Comparison of ENCODE assay signal across 30 cellular contexts in genomic region chr1:111959436-111959835, GRCh38. TPM values are rescaled to one million over a fixed set of nuclear protein-coding genes. Genes with fewer than 3 reads are reported as not detected.
A peak's percentile ranks its signal among the peaks of the same experiment; 100 is the strongest.
DNase-seq lines count a peak whose midpoint lies in the region; ATAC-seq and TF ChIP-seq lines count a peak whose summit lies in the region.
"Had no signal": no experiment of that assay in that cellular context is flagged by ENCODE, and none has a peak within 500 bp of the region (broad histone marks: within the 10 kb centered on the region; RNA-seq: fewer than 3 reads in every experiment).

No MANE protein-coding gene starts in this region.

- POLR2A ChIA-PET in activated CD4-positive, alpha-beta T cell treated with anti-CD3 and anti-CD28 coated beads for 36 hours (lab: Charles Lee) = no interaction called here

- H3K9me3 ChIP-seq in OCI-LY3 (ENCODE audit: insufficient read depth, low read length) (no peaks in the 10 kb centered on the region), esophagus muscularis mucosa (no peaks in the 10 kb centered on the region), gastrocnemius medialis (no peaks in the 10 kb centered on the region)
- H3K9me3 ChIP-seq: A549, left lung, SJSA1, stomach, thyroid gland had no signal

- H3K4me1 ChIP-seq in OCI-LY3 (ENCODE audit: low read length) = no peaks in the 10 kb centered on the region
- peaks cover 46 to 73% (median 59%) of the 10 kb centered on the region in 4 donors for H3K4me1 ChIP-seq in esophagus muscularis mucosa
- H3K4me1 ChIP-seq in gastrocnemius medialis = peaks cover 23 to 37% of the 10 kb centered on the region in 2 donors
- H3K4me1 ChIP-seq: A549, SJSA1, thyroid gland had no signal

- H4K20me1 ChIP-seq in OCI-LY3 (ENCODE audit: insufficient read depth, low read length) = no peaks in the 10 kb centered on the region

- no peak for TF ChIP-seq EP300 in esophagus muscularis mucosa (IDR thresholded peaks at IDR 0.05)

- CTCF ChIA-PET in activated CD4-positive, alpha-beta T cell treated with anti-CD3 and anti-CD28 coated beads for 36 hours (lab: Charles Lee) = no interaction called here
- CTCF ChIA-PET in activated naive CD4-positive, alpha-beta T cell treated with anti-CD3 and anti-CD28 coated beads for 36 hours (lab: Charles Lee) = no interaction called here

- no peaks in the 10 kb centered on the region for H3K79me2 ChIP-seq in OCI-LY3 (ENCODE audit: low read length)

- H3K27ac Mint-ChIP-seq in activated CD4-positive, alpha-beta T cell treated with anti-CD3 and anti-CD28 coated beads for 36 hours = no peak overlapping the region
- no peak overlapping the region for H3K27ac Mint-ChIP-seq in activated naive CD4-positive, alpha-beta T cell treated with anti-CD3 and anti-CD28 coated beads for 36 hours
- H3K27ac Mint-ChIP-seq: activated CD8-positive, alpha-beta T cell treated with anti-CD3 and anti-CD28 coated beads for 36 hours; activated T-helper 17 cell treated with anti-CD3 and anti-CD28 coated beads, Interleukin-2, amount 50 U/mL, for 72 hours; immature natural killer cell; natural killer cell had no signal

- H3K9me3 Mint-ChIP-seq in activated CD4-positive, alpha-beta T cell treated with anti-CD3 and anti-CD28 coated beads for 36 hours (ENCODE audit: low read depth) = no peaks in the 10 kb centered on the region
- H3K9me3 Mint-ChIP-seq in activated naive CD4-positive, alpha-beta T cell treated with anti-CD3 and anti-CD28 coated beads for 36 hours = no peaks in the 10 kb centered on the region
- H3K9me3 Mint-ChIP-seq: activated CD8-positive, alpha-beta T cell treated with anti-CD3 and anti-CD28 coated beads for 36 hours; activated naive CD4-positive, alpha-beta T cell treated with anti-CD3 and anti-CD28 coated beads, Interleukin-2, amount 50 U/mL, for 72 hours; activated T-helper 17 cell treated with anti-CD3 and anti-CD28 coated beads, Interleukin-2, amount 50 U/mL, for 72 hours; immature natural killer cell; natural killer cell had no signal

- TF ChIP-seq CTCF in OCI-LY3 (IDR thresholded peaks at IDR 0.05; ENCODE audit: low read depth, low read length) (peak; percentile 9; the same call in 1 of the 2 replicates), esophagus muscularis mucosa (IDR thresholded peaks at IDR 0.05) (peak in 1 of 3 experiments; percentile 7), gastrocnemius medialis (IDR thresholded peaks at IDR 0.05 in 4 of 5, conservative IDR thresholded peaks at IDR 0.05 in 1 of 5) (peak in 3 of 5 experiments; percentile 14 to 32 (median 27)), GM13976 (IDR thresholded peaks at IDR 0.05; ENCODE audit: borderline replicate concordance, control extremely low read depth, extremely low read depth, insufficient read depth, missing control alignments) (no peak)

- no peak overlapping the region for H3K27ac ChIP-seq in OCI-LY3 (ENCODE audit: low read length)
- peak overlapping the region; percentile 27 to 64 (median 50) for H3K27ac ChIP-seq in esophagus muscularis mucosa (replicated peaks in 1 of 4)
- no peak overlapping the region for H3K27ac ChIP-seq in gastrocnemius medialis
- H3K27ac ChIP-seq: A549, HL-60, left lung, SJSA1, stomach, thyroid gland had no signal

- 94% methylated on average over 4 of the region's 4 CpGs for WGBS in esophagus muscularis mucosa

- H3K4me2 ChIP-seq in OCI-LY3 (ENCODE audit: low read length) = no peak overlapping the region
- H3K4me2 ChIP-seq: A549 had no signal

- in situ Hi-C loops in gastrocnemius medialis (cut with MboI; ENCODE audit: low sequenced_read_pairs in 4 of 4) = no loop called here
- in situ Hi-C loops in GM13976 (cut with MboI; ENCODE audit: low sequenced_read_pairs, unreplicated experiment) = no loop called here

- peaks cover 4% of the 10 kb centered on the region for H3K27me3 Mint-ChIP-seq in activated CD4-positive, alpha-beta T cell treated with anti-CD3 and anti-CD28 coated beads for 36 hours
- peaks cover 20% of the 10 kb centered on the region for H3K27me3 Mint-ChIP-seq in activated naive CD4-positive, alpha-beta T cell treated with anti-CD3 and anti-CD28 coated beads for 36 hours (ENCODE audit: low read depth)

- intact Hi-C loops in activated CD4-positive, alpha-beta T cell treated with anti-CD3 and anti-CD28 coated beads for 36 hours (cut with DNase I, micrococcal nuclease) = no loop called here
- intact Hi-C loops in esophagus muscularis mucosa (cut with DNase I) (no loop called here), gastrocnemius medialis (cut with DNase I; ENCODE audit: low total_unique reads) (loop anchor here (1.0 kb wide), 1 partner anchor 158 kb away; no protein-coding TSS in a partner anchor)
- intact Hi-C loops in activated naive CD4-positive, alpha-beta T cell treated with anti-CD3 and anti-CD28 coated beads for 36 hours (cut with micrococcal nuclease) = no loop called here

- no peak overlapping the region for H2AFZ ChIP-seq in OCI-LY3 (ENCODE audit: low read depth, low read length)

- no peaks in the 10 kb centered on the region for H3K36me3 ChIP-seq in OCI-LY3 (replicated peaks; ENCODE audit: low read depth, low read length)
- peaks cover 0 to 4% (median 0%) of the 10 kb centered on the region in 4 donors for H3K36me3 ChIP-seq in esophagus muscularis mucosa
- H3K36me3 ChIP-seq in gastrocnemius medialis = no peaks in the 10 kb centered on the region
- H3K36me3 ChIP-seq: left lung, SJSA1, stomach, thyroid gland had no signal

- H3K4me3 Mint-ChIP-seq in activated CD4-positive, alpha-beta T cell treated with anti-CD3 and anti-CD28 coated beads for 36 hours = no peak overlapping the region
- no peak overlapping the region for H3K4me3 Mint-ChIP-seq in activated naive CD4-positive, alpha-beta T cell treated with anti-CD3 and anti-CD28 coated beads for 36 hours
- H3K4me3 Mint-ChIP-seq: activated CD8-positive, alpha-beta T cell treated with anti-CD3 and anti-CD28 coated beads for 36 hours; activated T-helper 17 cell treated with anti-CD3 and anti-CD28 coated beads, Interleukin-2, amount 50 U/mL, for 72 hours; immature natural killer cell; natural killer cell had no signal

- TF ChIP-seq POLR2A in esophagus muscularis mucosa (IDR thresholded peaks at IDR 0.05; ENCODE audit: low read depth) (no peak), gastrocnemius medialis (IDR thresholded peaks at IDR 0.05) (no peak)

- H3K4me3 ChIP-seq in OCI-LY3 (ENCODE audit: low read length) (no peak overlapping the region), esophagus muscularis mucosa (no peak overlapping the region), gastrocnemius medialis (no peak overlapping the region)
- H3K4me3 ChIP-seq: A549, left lung, SJSA1, stomach, thyroid gland had no signal

- no peaks in the 10 kb centered on the region for H3K4me1 Mint-ChIP-seq in activated CD4-positive, alpha-beta T cell treated with anti-CD3 and anti-CD28 coated beads for 36 hours
- no peaks in the 10 kb centered on the region for H3K4me1 Mint-ChIP-seq in activated naive CD4-positive, alpha-beta T cell treated with anti-CD3 and anti-CD28 coated beads for 36 hours (ENCODE audit: low read depth)
- H3K4me1 Mint-ChIP-seq: activated T-helper 17 cell treated with anti-CD3 and anti-CD28 coated beads, Interleukin-2, amount 50 U/mL, for 72 hours; immature natural killer cell; natural killer cell had no signal

- H3K27me3 ChIP-seq in OCI-LY3 (ENCODE audit: low read depth, low read length) (peaks cover 5% of the 10 kb centered on the region; the same call in 1 of the 2 replicates), esophagus muscularis mucosa (no peaks in the 10 kb centered on the region), gastrocnemius medialis (no peaks in the 10 kb centered on the region)
- H3K27me3 ChIP-seq: stomach, thyroid gland had no signal

- no peak overlapping the region for H3K9ac ChIP-seq in OCI-LY3 (ENCODE audit: low read length)

- ATAC-seq in activated CD4-positive, alpha-beta T cell treated with anti-CD3 and anti-CD28 coated beads for 36 hours = no peak
- no peak for ATAC-seq in gastrocnemius medialis
- ATAC-seq in HG03025 (IDR thresholded peaks at IDR 0.05; ENCODE audit: low FRiP score, unreplicated experiment) = no peak
- ATAC-seq: A549; activated CD8-positive, alpha-beta T cell treated with anti-CD3 and anti-CD28 coated beads for 36 hours; activated T-helper 17 cell treated with anti-CD3 and anti-CD28 coated beads, Interleukin-2, amount 50 U/mL, for 72 hours; left lung; natural killer cell had no signal

- peak; percentile 9 for DNase-seq in activated CD4-positive, alpha-beta T cell treated with anti-CD3 and anti-CD28 coated beads for 36 hours
- no peak for DNase-seq in activated CD4-positive, alpha-beta T cell treated with anti-CD3 and anti-CD28 coated beads, Interleukin-2, amount 50 U/mL, for 48 hours
- DNase-seq in esophagus muscularis mucosa (ENCODE audit: extremely low spot score) (no peak), gastrocnemius medialis (no peak), GM13976 (ENCODE audit: low spot score) (no peak)
- DNase-seq in activated naive CD4-positive, alpha-beta T cell treated with anti-CD3 and anti-CD28 coated beads for 36 hours = no peak
- DNase-seq: activated CD8-positive, alpha-beta T cell treated with anti-CD3 and anti-CD28 coated beads for 36 hours; aorta; central memory CD4-positive, alpha-beta T cell; dermis blood vessel endothelial cell; hypothalamus; immature natural killer cell; left lung; natural killer cell; NCI-H1105; NCI-H1930; NCI-H524 treated with DMSO at 0.1 percent for 48 hours; occipital lobe; small intestine; stimulated activated CD4-positive, alpha-beta T cell treated with anti-CD3 and anti-CD28 coated beads, Interleukin-2, amount 100 ng/mL, for 24 hours; stomach; T-helper 1 cell; thyroid gland had no signal

- no peaks in the 10 kb centered on the region for H3K36me3 Mint-ChIP-seq in activated CD4-positive, alpha-beta T cell treated with anti-CD3 and anti-CD28 coated beads for 36 hours (ENCODE audit: low read depth)
- no peaks in the 10 kb centered on the region for H3K36me3 Mint-ChIP-seq in activated naive CD4-positive, alpha-beta T cell treated with anti-CD3 and anti-CD28 coated beads for 36 hours (ENCODE audit: low read depth)
- H3K36me3 Mint-ChIP-seq: activated naive CD4-positive, alpha-beta T cell treated with anti-CD3 and anti-CD28 coated beads, Interleukin-2, amount 50 U/mL, for 72 hours; immature natural killer cell; natural killer cell had no signal

RNA-seq across cellular contexts. Expression of gene KCND3, which starts 30.0 kb away (rescaled TPM):
- not detected for total RNA-seq in activated CD4-positive, alpha-beta T cell treated with anti-CD3 and anti-CD28 coated beads for 36 hours
- total RNA-seq in esophagus muscularis mucosa (10 to 100 TPM; 25.7 to 57.6 (median 47.5) TPM), gastrocnemius medialis (1 to 10 TPM; 1.2 to 2.6 (median 1.5) TPM)
- total RNA-seq in activated naive CD4-positive, alpha-beta T cell treated with anti-CD3 and anti-CD28 coated beads for 36 hours = not detected
- total RNA-seq: activated CD8-positive, alpha-beta T cell treated with anti-CD3 and anti-CD28 coated beads for 36 hours; activated naive CD4-positive, alpha-beta T cell treated with anti-CD3 and anti-CD28 coated beads, Interleukin-2, amount 50 U/mL, for 72 hours; activated T-helper 17 cell treated with anti-CD3 and anti-CD28 coated beads, Interleukin-2, amount 50 U/mL, for 72 hours; SJSA1 had no signal

Comparison
In these comparisons a context has a peak if more than half of its experiments do, and no peak if none do; other contexts are left out.
1. H3K27ac ChIP-seq: peak in esophagus muscularis mucosa (4 of 4); none in OCI-LY3 (single experiment) and gastrocnemius medialis (0 of 4).
2. RNA of gene KCND3, which starts 30.0 kb away (total RNA-seq): 25.7 to 57.6 TPM in esophagus muscularis mucosa; 1.2 to 2.6 TPM in gastrocnemius medialis, not detected in activated CD4-positive, alpha-beta T cell treated with anti-CD3 and anti-CD28 coated beads for 36 hours and not detected in activated naive CD4-positive, alpha-beta T cell treated with anti-CD3 and anti-CD28 coated beads for 36 hours; every median in the first group is over 4 times any median in the second.